In the genomic region with DNA sequence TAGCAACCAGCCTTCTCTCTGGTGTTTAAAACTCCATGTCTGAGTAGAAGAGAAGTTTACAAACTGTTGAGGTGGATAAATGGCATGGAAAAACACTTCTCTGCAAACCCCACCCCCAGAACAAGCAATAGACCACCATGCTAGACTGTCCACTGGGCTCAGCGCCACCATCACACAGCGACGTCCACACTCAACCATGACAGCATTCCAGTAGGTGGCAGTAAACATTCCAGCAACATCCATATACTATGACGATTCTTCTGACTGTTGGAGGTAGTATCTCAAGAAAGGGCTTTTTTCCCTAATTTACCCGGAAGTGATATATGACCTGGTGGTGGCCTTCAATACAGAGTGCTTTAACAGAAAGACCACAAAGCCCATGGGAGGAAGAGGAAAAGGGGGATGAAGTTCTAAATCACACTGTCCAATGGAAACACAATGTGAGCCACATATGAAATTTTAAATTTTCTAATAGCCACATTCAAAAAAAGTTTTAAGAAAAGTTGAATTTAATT, we compare ENCODE assay signal across 24 cellular contexts.
DNase-seq lines count a peak whose midpoint lies in the region; ATAC-seq and TF ChIP-seq lines count a peak whose summit lies in the region.
"Had no signal": no experiment of that assay in that cellular context is flagged by ENCODE, and none has a peak within 500 bp of the region (broad histone marks: within the 10 kb centered on the region; RNA-seq: fewer than 3 reads in every experiment).

No MANE protein-coding gene starts in this region.

- H4K20me1 ChIP-seq in DND-41 (ENCODE audit: insufficient read depth, low read length) (no peaks in the 10 kb centered on the region), SU-DHL-6 (ENCODE audit: low read depth, low read length) (no peaks in the 10 kb centered on the region)

- no peak overlapping the region for H3K4me3 ChIP-seq in DND-41 (ENCODE audit: low read depth in 1 of 2, low read length in 2 of 2)
- no peak overlapping the region for H3K4me3 ChIP-seq in LNCaP clone FGC (ENCODE audit: low read depth, low read length)
- no peak overlapping the region for H3K4me3 ChIP-seq in SU-DHL-6 (ENCODE audit: insufficient read depth, low read length, poor library complexity, severe bottlenecking)
- H3K4me3 ChIP-seq in CD4-positive, alpha-beta memory T cell (ENCODE audit: low read length in 2 of 2): no peak overlapping the region
- H3K4me3 ChIP-seq: esophagus squamous epithelium, lung, tibial nerve had no signal

- no peak overlapping the region for H3K4me2 ChIP-seq in DND-41 (ENCODE audit: insufficient read depth, low read length)
- H3K4me2 ChIP-seq in SU-DHL-6 (ENCODE audit: low read depth, low read length, poor library complexity, severe bottlenecking): no peak overlapping the region

- H3K9me3 Mint-ChIP-seq in immature natural killer cell: no peaks in the 10 kb centered on the region
- peaks cover 0 to 3% (median 0%) of the 10 kb centered on the region in 8 donors for H3K9me3 Mint-ChIP-seq in CD4-positive, alpha-beta memory T cell
- H3K9me3 Mint-ChIP-seq: activated CD8-positive, alpha-beta T cell treated with anti-CD3 and anti-CD28 coated beads for 36 hours; central memory CD8-positive, alpha-beta T cell had no signal

- H3K9ac ChIP-seq in DND-41 (ENCODE audit: low read depth, low read length) (no peak overlapping the region), SU-DHL-6 (ENCODE audit: low read length) (no peak overlapping the region)
- H3K9ac ChIP-seq: parathyroid adenoma had no signal

- no peaks in the 10 kb centered on the region for H3K4me1 ChIP-seq in DND-41 (ENCODE audit: insufficient read depth, low read length)
- H3K4me1 ChIP-seq in CD4-positive, alpha-beta memory T cell (ENCODE audit: insufficient read depth, low read length): no peaks in the 10 kb centered on the region
- H3K4me1 ChIP-seq: esophagus squamous epithelium, parathyroid adenoma, tibial nerve had no signal

- no peaks in the 10 kb centered on the region for H3K79me2 ChIP-seq in DND-41 (ENCODE audit: insufficient read depth, low read length)
- no peaks in the 10 kb centered on the region for H3K79me2 ChIP-seq in SU-DHL-6 (ENCODE audit: insufficient read depth, low read length)
- H3K79me2 ChIP-seq: parathyroid adenoma had no signal

- H3K4me1 Mint-ChIP-seq in immature natural killer cell: peaks cover 18 to 19% of the 10 kb centered on the region in 2 donors
- H3K4me1 Mint-ChIP-seq in CD4-positive, alpha-beta memory T cell: peaks cover 0 to 3% (median under 1%) of the 10 kb centered on the region in 4 donors
- H3K4me1 Mint-ChIP-seq: activated B cell treated with CpG ODN at 0.5 μM for 24 hours, T-helper 17 cell had no signal

- H3K27me3 Mint-ChIP-seq in immature natural killer cell (ENCODE audit: low read depth in 3 of 3): peaks cover 0 to 2% (median 0%) of the 10 kb centered on the region in 3 donors
- no peaks in the 10 kb centered on the region for H3K27me3 Mint-ChIP-seq in CD4-positive, alpha-beta memory T cell
- H3K27me3 Mint-ChIP-seq: activated B cell treated with CpG ODN at 0.5 μM for 24 hours; activated CD8-positive, alpha-beta T cell treated with anti-CD3 and anti-CD28 coated beads for 36 hours; central memory CD8-positive, alpha-beta T cell; T-helper 17 cell had no signal

- no peaks in the 10 kb centered on the region for H3K9me2 ChIP-seq in SU-DHL-6 (replicated peaks; ENCODE audit: insufficient read depth, low read length)

- H3K36me3 ChIP-seq in DND-41 (ENCODE audit: insufficient read depth, low read length): no peaks in the 10 kb centered on the region
- no peaks in the 10 kb centered on the region for H3K36me3 ChIP-seq in SU-DHL-6 (ENCODE audit: low read length)
- H3K36me3 ChIP-seq in CD4-positive, alpha-beta memory T cell (ENCODE audit: insufficient read depth, low read length): no peaks in the 10 kb centered on the region
- H3K36me3 ChIP-seq: esophagus squamous epithelium, tibial nerve had no signal

- H2AFZ ChIP-seq in DND-41 (ENCODE audit: low read depth, low read length): no peak overlapping the region
- H2AFZ ChIP-seq in SU-DHL-6 (ENCODE audit: low read depth, low read length, severe bottlenecking): no peak overlapping the region
- H2AFZ ChIP-seq: parathyroid adenoma had no signal

- no peaks in the 10 kb centered on the region for H3K36me3 Mint-ChIP-seq in immature natural killer cell
- no peaks in the 10 kb centered on the region for H3K36me3 Mint-ChIP-seq in CD4-positive, alpha-beta memory T cell

- peak; percentile 35 for TF ChIP-seq CTCF in DND-41 (IDR thresholded peaks at IDR 0.05; ENCODE audit: borderline replicate concordance, extremely low read depth, low read length, poor library complexity, severe bottlenecking)
- peak; percentile 21; the same call in 1 of the 2 replicates for TF ChIP-seq CTCF in LNCaP clone FGC (IDR thresholded peaks at IDR 0.05; ENCODE audit: control insufficient read depth, extremely low read depth, insufficient read depth)
- peak; percentile 12 for TF ChIP-seq CTCF in SU-DHL-6 (IDR thresholded peaks at IDR 0.05; ENCODE audit: insufficient read depth, low read length, poor library complexity, severe bottlenecking)

- intact Hi-C loops in left cardiac atrium (cut with DNase I): no loop called here
- intact Hi-C loops in CD4-positive, alpha-beta memory T cell (cut with micrococcal nuclease): no loop called here

- H3F3A ChIP-seq in SU-DHL-6 (ENCODE audit: insufficient read depth): no peaks in the 10 kb centered on the region

- peak overlapping the region; percentile 9 to 81 (median 64) for H3K27ac Mint-ChIP-seq in immature natural killer cell
- no peak overlapping the region for H3K27ac Mint-ChIP-seq in CD4-positive, alpha-beta memory T cell
- H3K27ac Mint-ChIP-seq: activated B cell treated with CpG ODN at 0.5 μM for 24 hours; activated CD8-positive, alpha-beta T cell treated with anti-CD3 and anti-CD28 coated beads for 36 hours; T-helper 17 cell had no signal

- POLR2A ChIA-PET in CD4-positive, alpha-beta memory T cell (lab: Charles Lee; ENCODE audit: partially characterized antibody): no interaction called here

- H3K27ac ChIP-seq in DND-41 (ENCODE audit: low read length) (no peak overlapping the region), SU-DHL-6 (ENCODE audit: low read depth, low read length) (no peak overlapping the region)
- H3K27ac ChIP-seq in CD4-positive, alpha-beta memory T cell (ENCODE audit: low read depth, low read length): no peak overlapping the region
- H3K27ac ChIP-seq: esophagus squamous epithelium, parathyroid adenoma, tibial nerve had no signal

- no peaks in the 10 kb centered on the region for H3K9me3 ChIP-seq in DND-41 (ENCODE audit: insufficient read depth, low read length, severe bottlenecking)
- H3K9me3 ChIP-seq in SU-DHL-6 (ENCODE audit: insufficient read depth, low read length): 0 out of 2 replicates have a peak, but pooled peaks cover 5% of the 10 kb centered on the region
- no peaks in the 10 kb centered on the region for H3K9me3 ChIP-seq in CD4-positive, alpha-beta memory T cell (ENCODE audit: control insufficient read depth in 1 of 2, low read length in 2 of 2)
- H3K9me3 ChIP-seq: esophagus squamous epithelium had no signal

- DNase-seq in DND-41: no peak
- DNase-seq in LNCaP clone FGC (ENCODE audit: low read depth): no peak
- no peak for DNase-seq in immature natural killer cell
- DNase-seq in hypothalamus (lab: John Stamatoyannopoulos, UW): no peak
- DNase-seq in left cardiac atrium: no peak
- DNase-seq in activated CD4-positive, alpha-beta T cell treated with anti-CD3 and anti-CD28 coated beads for 48 hours: no peak
- no peak for DNase-seq in CD4-positive, alpha-beta memory T cell
- DNase-seq: activated B cell treated with CpG ODN at 0.5 μM for 24 hours; activated CD8-positive, alpha-beta T cell treated with anti-CD3 and anti-CD28 coated beads for 36 hours; activated naive CD4-positive, alpha-beta T cell treated with Interleukin-2 at 50 U/mL for 16 hours; activated T-cell treated with anti-CD3 and anti-CD28 coated beads, Interleukin-2, amount 50 U/mL, for 1 hour; effector CD4-positive, alpha-beta T cell; esophagus squamous epithelium; H7; NCI-H2029 treated with DMSO at 0.1 percent for 48 hours; NCI-H510A; stimulated activated CD4-positive, alpha-beta T cell treated with anti-CD3 and anti-CD28 coated beads, Interleukin-1b, Interleukin-23, amount 100 ng/mL, for 48 hours; stimulated activated naive CD4-positive, alpha-beta T cell; T-helper 17 cell had no signal

- H3K4me3 Mint-ChIP-seq in immature natural killer cell: peak overlapping the region in 3 of 5 donors; percentile 11 to 37 (median 22)
- H3K4me3 Mint-ChIP-seq in CD4-positive, alpha-beta memory T cell: no peak overlapping the region
- H3K4me3 Mint-ChIP-seq: activated B cell treated with CpG ODN at 0.5 μM for 24 hours; activated CD8-positive, alpha-beta T cell treated with anti-CD3 and anti-CD28 coated beads for 36 hours; central memory CD8-positive, alpha-beta T cell; T-helper 17 cell had no signal

- CTCF ChIA-PET in CD4-positive, alpha-beta memory T cell (lab: Charles Lee; ENCODE audit: partially characterized antibody): no interaction called here

- H3K27me3 ChIP-seq in DND-41 (ENCODE audit: insufficient read depth, low read length, poor library complexity) (no peaks in the 10 kb centered on the region), SU-DHL-6 (ENCODE audit: low read length) (no peaks in the 10 kb centered on the region)
- no peaks in the 10 kb centered on the region for H3K27me3 ChIP-seq in CD4-positive, alpha-beta memory T cell (ENCODE audit: insufficient read depth, low read length)
- H3K27me3 ChIP-seq: esophagus squamous epithelium, tibial nerve had no signal

- ATAC-seq in DND-41 (ENCODE audit: insufficient read depth, low read depth): no peak
- no peak for ATAC-seq in left cardiac atrium
- ATAC-seq: activated CD8-positive, alpha-beta T cell treated with anti-CD3 and anti-CD28 coated beads for 36 hours; T-helper 17 cell had no signal

Comparison
In these comparisons a context has a peak if more than half of its experiments do, and no peak if none do; other contexts are left out.
1. H3K27ac Mint-ChIP-seq: peak in immature natural killer cell (6 of 6); none in CD4-positive, alpha-beta memory T cell (0 of 7).
2. H3K4me3 Mint-ChIP-seq: peak in immature natural killer cell (3 of 5); none in CD4-positive, alpha-beta memory T cell (0 of 8).
3. Peak in every context shown above with its lines, with median percentiles within 50 percentile points of each other: CTCF ChIP-seq.